23 cellular contexts compared by ENCODE assay signal in genomic region chr5:33857037-33857436, GRCh38. TPM values are rescaled to one million over a fixed set of nuclear protein-coding genes. Genes with fewer than 3 reads are reported as not detected.
DNase-seq lines count a peak whose midpoint lies in the region; ATAC-seq and TF ChIP-seq lines count a peak whose summit lies in the region.
"Had no signal": no experiment of that assay in that cellular context is flagged by ENCODE, and none has a peak within 500 bp of the region (broad histone marks: within the 10 kb centered on the region; RNA-seq: fewer than 3 reads in every experiment).

No MANE protein-coding gene starts in this region.

- H3K27me3 ChIP-seq in psoas muscle (ENCODE audit: insufficient read depth in 3 of 3, low read length in 2 of 3), result no peaks in the 10 kb centered on the region
- H3K27me3 ChIP-seq: foreskin keratinocyte, right lobe of liver had no signal

- no peak overlapping the region for H3K4me3 ChIP-seq in psoas muscle
- H3K4me3 ChIP-seq: GM23248, PC-9, right lobe of liver had no signal

- H3K4me1 ChIP-seq in psoas muscle, result no peaks in the 10 kb centered on the region
- H3K4me1 ChIP-seq: foreskin keratinocyte, right lobe of liver had no signal

- TF ChIP-seq CTCF in nephron progenitor cell (IDR thresholded peaks at IDR 0.05) (no peak), psoas muscle (IDR thresholded peaks at IDR 0.05) (no peak)

- no peak overlapping the region for H3K4me3 Mint-ChIP-seq in nephron progenitor cell
- H3K4me3 Mint-ChIP-seq: activated naive CD8-positive, alpha-beta T cell treated with anti-CD3 and anti-CD28 coated beads, Interleukin-2, amount 10 ng/mL, durations not matched to agents 7 days and 5 days; memory B cell; stimulated activated naive CD8-positive, alpha-beta T cell treated with anti-CD3 and anti-CD28 coated beads, Interleukin-15, Interleukin-2, amounts not matched to agents 100 ng/mL and 50 ng/mL, for 24 hours had no signal

- peak; percentile 86 for ATAC-seq in GM18868 (IDR thresholded peaks at IDR 0.05; ENCODE audit: unreplicated experiment)
- peak; percentile 70 for ATAC-seq in GM21390 (IDR thresholded peaks at IDR 0.05; ENCODE audit: unreplicated experiment)
- peak; percentile 70 for ATAC-seq in HG03045 (IDR thresholded peaks at IDR 0.05; ENCODE audit: unreplicated experiment)
- ATAC-seq in psoas muscle, result no peak
- ATAC-seq: foreskin keratinocyte, right lobe of liver had no signal

- H3K36me3 ChIP-seq in psoas muscle (ENCODE audit: insufficient read depth in 1 of 2, low read depth in 1 of 2), result no peaks in the 10 kb centered on the region
- H3K36me3 ChIP-seq: right lobe of liver had no signal

- H3K9me3 ChIP-seq in psoas muscle, result no peaks in the 10 kb centered on the region
- H3K9me3 ChIP-seq: right lobe of liver had no signal

- peaks cover 10% of the 10 kb centered on the region for H3K36me3 Mint-ChIP-seq in nephron progenitor cell (ENCODE audit: low read depth)
- H3K36me3 Mint-ChIP-seq: activated naive CD8-positive, alpha-beta T cell treated with anti-CD3 and anti-CD28 coated beads, Interleukin-2, amount 10 ng/mL, durations not matched to agents 7 days and 5 days; memory B cell had no signal

- DNase-seq in nephron progenitor cell (no peak), NCI-H2029 treated with DMSO at 0.1 percent for 48 hours (lab: John Stamatoyannopoulos, UW) (no peak), psoas muscle (no peak)
- DNase-seq in activated CD4-positive, alpha-beta T cell treated with anti-CD3 and anti-CD28 coated beads for 1 hour, result no peak
- DNase-seq: activated CD8-positive, alpha-beta memory T cell treated with anti-CD3 and anti-CD28 coated beads, Interleukin-2, amount 50 U/mL, for 4 hours; activated naive CD8-positive, alpha-beta T cell treated with anti-CD3 and anti-CD28 coated beads, Interleukin-2, amount 10 ng/mL, durations not matched to agents 7 days and 5 days; caudate nucleus; DND-41; foreskin keratinocyte; GM23248; NCI-H146; NCI-H510A treated with DMSO at 0.1 percent for 48 hours; PC-9; right lobe of liver had no signal

- H3K4me1 Mint-ChIP-seq in nephron progenitor cell, result peaks cover 74% of the 10 kb centered on the region
- H3K4me1 Mint-ChIP-seq: memory B cell had no signal

- intact Hi-C loops in psoas muscle (cut with DNase I), result no loop called here

- H3K27ac ChIP-seq in psoas muscle, result no peak overlapping the region
- H3K27ac ChIP-seq: C4-2B, foreskin keratinocyte, GM23248, HL-60, KMS-11, right lobe of liver, VCaP had no signal

- H3K27me3 Mint-ChIP-seq in nephron progenitor cell (ENCODE audit: low read depth, poor library complexity), result no peaks in the 10 kb centered on the region

- WGBS in psoas muscle, 3 donors, result 81 to 84% (median 82%) methylated on average over 5 of the region's 5 CpGs

- H3K9me3 Mint-ChIP-seq in nephron progenitor cell, result peaks cover 8% of the 10 kb centered on the region
- H3K9me3 Mint-ChIP-seq: activated naive CD8-positive, alpha-beta T cell treated with anti-CD3 and anti-CD28 coated beads, Interleukin-2, amount 10 ng/mL, durations not matched to agents 7 days and 5 days; memory B cell had no signal

- peak overlapping the region; percentile 20 for H3K27ac Mint-ChIP-seq in nephron progenitor cell
- H3K27ac Mint-ChIP-seq: activated naive CD8-positive, alpha-beta T cell treated with anti-CD3 and anti-CD28 coated beads, Interleukin-2, amount 10 ng/mL, durations not matched to agents 7 days and 5 days; memory B cell; stimulated activated naive CD8-positive, alpha-beta T cell treated with anti-CD3 and anti-CD28 coated beads, Interleukin-15, Interleukin-2, amounts not matched to agents 100 ng/mL and 50 ng/mL, for 24 hours had no signal

RNA-seq across cellular contexts. Expression of gene ADAMTS12, which starts 34.8 kb away (rescaled TPM):
- total RNA-seq in psoas muscle, result 1 to 10 TPM in 3 of 4 donors, under 1 TPM in 1; 0.88 to 1.2 (median 1.1) TPM
- under 1 TPM; 0.19 to 0.51 (median 0.28) TPM for polyA plus RNA-seq in psoas muscle
- total RNA-seq: activated naive CD8-positive, alpha-beta T cell treated with anti-CD3 and anti-CD28 coated beads, Interleukin-2, amount 10 ng/mL, durations not matched to agents 7 days and 5 days had no signal

Comparison
In these comparisons a context has a peak if more than half of its experiments do, and no peak if none do; other contexts are left out.
1. ATAC-seq: peak in GM18868 (single experiment), GM21390 (single experiment) and HG03045 (single experiment); none in psoas muscle (0 of 4).